8 cellular contexts compared by ENCODE assay signal in the genomic region with DNA sequence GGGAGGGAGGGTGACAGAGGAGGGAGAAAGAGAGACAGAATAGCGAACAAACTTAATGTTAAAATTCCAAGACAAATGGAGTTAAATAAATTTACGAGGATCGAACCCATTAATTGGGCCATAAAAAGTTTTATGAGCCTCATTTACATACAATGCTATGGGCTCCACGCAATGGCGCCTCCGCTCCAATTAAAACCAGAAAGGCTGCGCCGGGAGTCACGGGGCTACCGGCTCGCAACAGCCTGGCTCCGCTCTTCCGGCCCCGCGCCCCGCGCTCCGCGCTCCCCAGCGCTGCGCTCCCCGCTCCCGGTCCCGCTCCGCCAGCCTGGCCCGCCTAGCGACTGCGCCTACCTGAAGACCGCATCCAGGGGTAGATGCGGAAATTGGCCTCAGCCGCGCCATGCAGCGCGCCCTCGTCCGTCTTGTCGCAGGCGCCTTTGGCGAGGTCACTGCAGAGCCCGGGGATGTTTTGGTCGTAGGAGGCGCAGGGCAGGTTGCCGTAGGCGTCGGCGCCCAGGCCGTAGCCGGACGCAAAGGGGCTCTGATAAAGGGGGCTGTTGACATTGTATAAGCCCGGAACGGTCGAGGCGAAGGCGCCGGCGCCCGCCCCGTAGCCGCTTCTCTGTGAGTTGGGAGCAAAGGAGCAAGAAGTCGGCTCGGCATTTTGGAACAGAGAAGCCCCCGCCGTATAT. TPM values are rescaled to one million over a fixed set of nuclear protein-coding genes. Genes with fewer than 3 reads are reported as not detected.
DNase-seq lines count a peak whose midpoint lies in the region; ATAC-seq and TF ChIP-seq lines count a peak whose summit lies in the region.

No MANE protein-coding gene starts in this region.

- BruUV-seq in Calu3 (replicated peaks; lab: Mats Ljungman, UMichigan): no TSS peak

- no peak overlapping the region for H2AK5ac ChIP-seq in neuronal stem cell (ENCODE audit: low read depth, low read length)

- CTCF ChIA-PET in Calu3 (lab: Charles Lee): no interaction called here

- no peak for ATAC-seq in GM21723 (IDR thresholded peaks at IDR 0.05; ENCODE audit: unreplicated experiment)

- H3K4me1 ChIP-seq in Loucy (ENCODE audit: insufficient read depth, low read length, poor library complexity, severe bottlenecking) (peaks cover 29% of the 10 kb centered on the region), duodenal mucosa (ENCODE audit: control insufficient read depth in 1 of 2, insufficient read depth in 2 of 2, low read length in 2 of 2) (peaks cover 20 to 33% of the 10 kb centered on the region in 2 donors), neuronal stem cell (ENCODE audit: control insufficient read depth in 2 of 2, insufficient read depth in 1 of 2, low read depth in 1 of 2, low read length in 2 of 2) (no peaks in the 10 kb centered on the region)

- no peak overlapping the region for H3K27ac Mint-ChIP-seq in Calu3 (ENCODE audit: unreplicated experiment)

- no peak overlapping the region for H2BK5ac ChIP-seq in neuronal stem cell (ENCODE audit: low read length)

- no peak overlapping the region for H3K4me3 Mint-ChIP-seq in Calu3 (ENCODE audit: low read depth, unreplicated experiment)

- TF ChIP-seq CTCF in Loucy (conservative IDR thresholded peaks at IDR 0.05; ENCODE audit: low read length) (no peak), Calu3 (IDR thresholded peaks at IDR 0.05; ENCODE audit: unreplicated experiment) (no peak)

- intact Hi-C loops in Calu3 (cut with micrococcal nuclease; ENCODE audit: unreplicated experiment): no loop called here

- H3K27ac ChIP-seq in duodenal mucosa (ENCODE audit: low read depth, low read length): peak overlapping the region; percentile 56
- no peak overlapping the region for H3K27ac ChIP-seq in neuronal stem cell (replicated peaks; ENCODE audit: low read length)

- H3K79me1 ChIP-seq in neuronal stem cell (ENCODE audit: low read depth, low read length): no peaks in the 10 kb centered on the region

- H4K8ac ChIP-seq in neuronal stem cell (ENCODE audit: low read depth, low read length): no peak overlapping the region

- no peak overlapping the region for H3K18ac ChIP-seq in neuronal stem cell (ENCODE audit: low read length)

- H3K27me3 ChIP-seq in Loucy (ENCODE audit: insufficient read depth, low read length, poor library complexity, severe bottlenecking) (peaks cover 14% of the 10 kb centered on the region), duodenal mucosa (ENCODE audit: control insufficient read depth in 1 of 2, insufficient read depth in 2 of 2, low read length in 2 of 2) (peaks cover 94 to 96% of the 10 kb centered on the region in 2 donors), neuronal stem cell (ENCODE audit: control insufficient read depth in 3 of 3, insufficient read depth in 3 of 3, low read depth in 1 of 3, low read length in 3 of 3) (peaks cover 86 to 99% (median 96%) of the 10 kb centered on the region in 3 experiments)

- no peak overlapping the region for H3K23ac ChIP-seq in neuronal stem cell (ENCODE audit: low read depth, low read length, poor library complexity)

- H2AFZ ChIP-seq in Loucy (ENCODE audit: low read length) (no peak overlapping the region), neuronal stem cell (ENCODE audit: low read length) (peak overlapping the region; percentile 79)

- H3K4me2 ChIP-seq in Loucy (ENCODE audit: low read depth, low read length, poor library complexity, severe bottlenecking): peak overlapping the region; percentile 91
- H3K4me2 ChIP-seq in neuronal stem cell (ENCODE audit: insufficient read depth, low read length, poor library complexity, severe bottlenecking): peak overlapping the region; percentile 23

- H3K9ac ChIP-seq in Loucy (ENCODE audit: low read depth, low read length, poor library complexity, severe bottlenecking) (peak overlapping the region; percentile 99), duodenal mucosa (ENCODE audit: low read depth in 1 of 2, low read length in 2 of 2) (no peak overlapping the region), neuronal stem cell (ENCODE audit: low read depth, low read length, poor library complexity) (no peak overlapping the region)

- H3K9me2 ChIP-seq in Loucy (replicated peaks; ENCODE audit: low read depth, low read length): no peaks in the 10 kb centered on the region

- H3K4ac ChIP-seq in neuronal stem cell (ENCODE audit: low read length): no peak overlapping the region

- in situ Hi-C loops in Caki2 (cut with HindIII; ENCODE audit: low pct_unique_long_range_greater_than_20kb, low sequenced_read_pairs): no loop called here

- H3K9me3 ChIP-seq in Loucy (ENCODE audit: insufficient read depth, low read depth, low read length) (no peaks in the 10 kb centered on the region), duodenal mucosa (ENCODE audit: control insufficient read depth in 1 of 2, low read length in 2 of 2) (no peaks in the 10 kb centered on the region), neuronal stem cell (replicated peaks in 1 of 2; ENCODE audit: control insufficient read depth in 2 of 2, insufficient read depth in 1 of 2, low read depth in 1 of 2, low read length in 2 of 2) (peaks cover 25 to 44% of the 10 kb centered on the region in 2 donors)

- H3K36me3 ChIP-seq in Loucy (ENCODE audit: insufficient read depth, low read length): 0 out of 2 replicates have a peak, but pooled peaks cover 3% of the 10 kb centered on the region
- no peaks in the 10 kb centered on the region for H3K36me3 ChIP-seq in duodenal mucosa (ENCODE audit: control insufficient read depth in 1 of 2, insufficient read depth in 2 of 2, low read length in 2 of 2)
- H3K36me3 ChIP-seq in neuronal stem cell (replicated peaks in 1 of 2; ENCODE audit: control insufficient read depth in 2 of 2, insufficient read depth in 2 of 2, low read length in 2 of 2): no peaks in the 10 kb centered on the region

- no peak overlapping the region for H2BK120ac ChIP-seq in neuronal stem cell (ENCODE audit: low read depth, low read length)

- H3K4me3 ChIP-seq in Loucy (ENCODE audit: low read length, poor library complexity, severe bottlenecking) (peak overlapping the region; percentile 94), duodenal mucosa (ENCODE audit: low read depth in 1 of 2, low read length in 2 of 2) (peak overlapping the region; percentile 22 to 28), neuronal stem cell (ENCODE audit: low read length in 2 of 2) (peak overlapping the region in 1 of 2 donors; percentile 26)

- H4K20me1 ChIP-seq in Loucy (ENCODE audit: insufficient read depth, low read length, poor library complexity, severe bottlenecking): peaks cover 14% of the 10 kb centered on the region

- peak; percentile 54 for DNase-seq in Caki2 (ENCODE audit: low read depth)
- DNase-seq in neuronal stem cell (ENCODE audit: low spot score): no peak
- no peak for DNase-seq in T-helper 9 cell
- DNase-seq in NCI-H345 (lab: John Stamatoyannopoulos, UW): no peak
- no peak for DNase-seq in Calu3

- peaks cover 35% of the 10 kb centered on the region for H3K27me3 Mint-ChIP-seq in Calu3 (ENCODE audit: unreplicated experiment)

- H4K91ac ChIP-seq in neuronal stem cell (ENCODE audit: low read depth, low read length, poor library complexity): no peak overlapping the region

- H3K14ac ChIP-seq in neuronal stem cell (ENCODE audit: low read length): no peak overlapping the region

- no peak overlapping the region for H2BK15ac ChIP-seq in neuronal stem cell (ENCODE audit: low read length)

- WGBS in neuronal stem cell (ENCODE audit: extremely low coverage in 2 of 2, insufficient read length in 2 of 2, insufficient replicate concordance in 1 of 2), 2 donors: no CpG with 5 or more reads among the region's 63 CpGs

- H3K9me3 Mint-ChIP-seq in Calu3 (ENCODE audit: low read depth, unreplicated experiment): no peaks in the 10 kb centered on the region

- peaks cover 11% of the 10 kb centered on the region for H3K4me1 Mint-ChIP-seq in Calu3 (ENCODE audit: low read depth, unreplicated experiment)

- peaks cover 99% of the 10 kb centered on the region for H3K79me2 ChIP-seq in Loucy (ENCODE audit: insufficient read depth, low read length)

- H3F3A ChIP-seq in Loucy (ENCODE audit: low read depth): no peaks in the 10 kb centered on the region

- no peak overlapping the region for H2BK12ac ChIP-seq in neuronal stem cell (ENCODE audit: low read length)

- H3K36me3 Mint-ChIP-seq in Calu3 (ENCODE audit: insufficient read depth, unreplicated experiment): peaks cover 14% of the 10 kb centered on the region

RNA-seq across cellular contexts. Expression of a gene that starts 0.5 kb away (rescaled TPM):
- 5.1 TPM in 1 of 2 replicates, not detected in the other for total RNA-seq in Caki2 (2014; rRNA removed; shearing (Covaris generic); ENCODE audit: low replicate concordance)
- not detected for polyA plus RNA-seq in neuronal stem cell (2013, experiment 1 of 2)
- polyA plus RNA-seq in neuronal stem cell (2013, experiment 2 of 2): not detected
- total RNA-seq in Calu3 (2022): not detected in 2 replicates

RNA-seq across cellular contexts. Expression of a gene that starts 3.6 kb away (rescaled TPM):
- total RNA-seq in Caki2 (2014; rRNA removed; shearing (Covaris generic); ENCODE audit: low replicate concordance): 3.3 and 32.9 TPM in 2 replicates
- not detected for polyA plus RNA-seq in neuronal stem cell (2013, experiment 1 of 2)
- polyA plus RNA-seq in neuronal stem cell (2013, experiment 2 of 2): not detected
- 15.9 and 20.9 TPM in 2 replicates for total RNA-seq in Calu3 (2022)

RNA-seq across cellular contexts. Expression of a gene that starts 8.4 kb away (rescaled TPM):
- total RNA-seq in Caki2 (2014; rRNA removed; shearing (Covaris generic); ENCODE audit: low replicate concordance): 0.96 and 1.2 TPM in 2 replicates
- not detected for polyA plus RNA-seq in neuronal stem cell (2013, experiment 1 of 2)
- polyA plus RNA-seq in neuronal stem cell (2013, experiment 2 of 2): not detected
- 11.4 and 12.4 TPM in 2 replicates for total RNA-seq in Calu3 (2022)

RNA-seq across cellular contexts. Expression of a gene that starts 9.4 kb away (rescaled TPM):
- 46.9 and 62.2 TPM in 2 replicates for total RNA-seq in Caki2 (2014; rRNA removed; shearing (Covaris generic); ENCODE audit: low replicate concordance)
- not detected for polyA plus RNA-seq in neuronal stem cell (2013, experiment 1 of 2)
- polyA plus RNA-seq in neuronal stem cell (2013, experiment 2 of 2): not detected
- 1.7 and 2.5 TPM in 2 replicates for total RNA-seq in Calu3 (2022)

RNA-seq across cellular contexts. Expression of a gene that starts 12.5 kb away (rescaled TPM):
- total RNA-seq in Caki2 (2014; rRNA removed; shearing (Covaris generic); ENCODE audit: low replicate concordance): 53.0 and 130 TPM in 2 replicates
- polyA plus RNA-seq in neuronal stem cell (2013, experiment 1 of 2): not detected
- polyA plus RNA-seq in neuronal stem cell (2013, experiment 2 of 2): not detected
- total RNA-seq in Calu3 (2022): 8.3 and 10.6 TPM in 2 replicates
